Comparison of ENCODE assay signal across 1 cellular context in genomic region chr1:42681771-42682483, GRCh38.
A peak's percentile ranks its signal among the peaks of the same experiment; 100 is the strongest.
TF ChIP-seq lines count a peak whose summit lies in the region.

Gene YBX1, plus strand, starts transcription at chr1:42682418. Its CDS starts 148 bp downstream, at chr1:42682566.

TF ChIP-seq in K562, 482 proteins besides CTCF, POLR2A, EP300 and RAD21 (continued from another document and continues in another):
- TF ChIP-seq TEAD1 (CRISPR knock-in tag; IDR thresholded peaks at IDR 0.05) (peak; percentile 23 to 75; a peak in 2 of 4 replicates), CCAR2 (IDR thresholded peaks at IDR 0.05; ENCODE audit: low read depth, low read length) (no peak), MEF2A (IDR thresholded peaks at IDR 0.05; ENCODE audit: control insufficient read depth, low read depth, low read length) (no peak), SREBF2 (CRISPR knock-in tag; IDR thresholded peaks at IDR 0.05) (no peak), ZNF830 (CRISPR knock-in tag; IDR thresholded peaks at IDR 0.05) (no peak), TGIF2 (CRISPR knock-in tag; IDR thresholded peaks at IDR 0.05) (no peak), KLF16 (IDR thresholded peaks at IDR 0.05) (no peak), DEAF1 (CRISPR knock-in tag; IDR thresholded peaks at IDR 0.05) (no peak), MTA2 (IDR thresholded peaks at IDR 0.05; ENCODE audit: low read depth) (no peak), ZNF212 (CRISPR knock-in tag; IDR thresholded peaks at IDR 0.05) (no peak), ZNF224 (CRISPR knock-in tag; IDR thresholded peaks at IDR 0.05) (no peak), ZNF165 (CRISPR knock-in tag; IDR thresholded peaks at IDR 0.05; ENCODE audit: borderline replicate concordance) (no peak), ZNF146 (CRISPR knock-in tag; IDR thresholded peaks at IDR 0.05; ENCODE audit: unreplicated experiment) (no peak), ZNF76 (CRISPR knock-in tag; IDR thresholded peaks at IDR 0.05; ENCODE audit: borderline replicate concordance) (no peak; the same call in 1 of the 2 replicates), EZH2 (IDR thresholded peaks at IDR 0.05; ENCODE audit: borderline replicate concordance, low read depth, low read length) (no peak), ARID3A (IDR thresholded peaks at IDR 0.05; ENCODE audit: borderline replicate concordance, low read depth, low read length) (no peak), MITF (IDR thresholded peaks at IDR 0.05) (no peak; the same call in 1 of the 2 replicates), ETS2 (tag; IDR thresholded peaks at IDR 0.05; ENCODE audit: borderline replicate concordance, poor library complexity, severe bottlenecking) (no peak), ATF7 (IDR thresholded peaks at IDR 0.05) (peak; percentile 81), KLF10 (CRISPR knock-in tag; IDR thresholded peaks at IDR 0.05) (no peak), ZSCAN32 (CRISPR knock-in tag; IDR thresholded peaks at IDR 0.05) (no peak), NONO (IDR thresholded peaks at IDR 0.05; ENCODE audit: low read depth in 2 of 2, low read length in 1 of 2) (no peak; a peak in 1 of 4 replicates), ZBTB17 (CRISPR knock-in tag; IDR thresholded peaks at IDR 0.05) (peak; percentile 35; the same call in 1 of the 2 replicates), NR2C2 (CRISPR knock-in tag; IDR thresholded peaks at IDR 0.05) (0 out of 2 replicates have a peak, but pooled peaks have one; percentile 11), NR2C2 (tag; IDR thresholded peaks at IDR 0.05) (peak; percentile 79), NCOA1 (IDR thresholded peaks at IDR 0.05; ENCODE audit: low read depth) (0 out of 2 replicates have a peak, but pooled peaks have one; percentile 16), RBM17 (IDR thresholded peaks at IDR 0.05; ENCODE audit: borderline replicate concordance, low read depth, low read length) (no peak), SAFB (IDR thresholded peaks at IDR 0.05; ENCODE audit: borderline replicate concordance, low read depth, low read length) (no peak), KDM1A (IDR thresholded peaks at IDR 0.05) (no peak), SREBF1 (IDR thresholded peaks at IDR 0.05; ENCODE audit: borderline replicate concordance, low read depth, low read length) (no peak), STAG1 (CRISPR knock-in tag; IDR thresholded peaks at IDR 0.05; ENCODE audit: borderline replicate concordance) (no peak), SRSF3 (IDR thresholded peaks at IDR 0.05; ENCODE audit: insufficient read depth, low read length) (no peak), RCOR1 (IDR thresholded peaks at IDR 0.05; ENCODE audit: borderline replicate concordance in 1 of 2, low read depth in 2 of 2, low read length in 2 of 2) (no peak; a peak in 1 of 4 replicates), TCF3 (CRISPR knock-in tag; IDR thresholded peaks at IDR 0.05) (peak; percentile 18), ZNF707 (CRISPR knock-in tag; conservative IDR thresholded peaks at IDR 0.05) (no peak), PBX2 (CRISPR knock-in tag; IDR thresholded peaks at IDR 0.05; ENCODE audit: low read depth) (peak; percentile 88), PBX2 (tag; conservative IDR thresholded peaks at IDR 0.05; ENCODE audit: low read depth) (peak; percentile 99), YBX1 (IDR thresholded peaks at IDR 0.05) (no peak), HEY1 (CRISPR knock-in tag; IDR thresholded peaks at IDR 0.05; ENCODE audit: borderline replicate concordance) (no peak), MBD2 (IDR thresholded peaks at IDR 0.05; ENCODE audit: borderline replicate concordance, low read depth) (peak; percentile 98), MYC (IDR thresholded peaks at IDR 0.05; ENCODE audit: low read depth, low read length) (peak; percentile 99), MYC (CRISPR knock-in tag; IDR thresholded peaks at IDR 0.05; ENCODE audit: borderline replicate concordance, low read depth) (peak; percentile 99), TAF15 (IDR thresholded peaks at IDR 0.05; ENCODE audit: low read depth, low read length) (no peak), EWSR1 (IDR thresholded peaks at IDR 0.05; ENCODE audit: borderline replicate concordance, low read depth, partially characterized antibody) (no peak), ZNF311 (CRISPR knock-in tag; IDR thresholded peaks at IDR 0.05) (no peak), ZNF140 (CRISPR knock-in tag; IDR thresholded peaks at IDR 0.05) (no peak), ZNF134 (CRISPR knock-in tag; conservative IDR thresholded peaks at IDR 0.05) (no peak), HBP1 (CRISPR knock-in tag; IDR thresholded peaks at IDR 0.05) (no peak), ATF2 (CRISPR knock-in tag; IDR thresholded peaks at IDR 0.05) (no peak), RBM14 (IDR thresholded peaks at IDR 0.05; ENCODE audit: borderline replicate concordance, insufficient read depth, low read depth, low read length) (no peak), MED1 (CRISPR knock-in tag; IDR thresholded peaks at IDR 0.05; ENCODE audit: borderline replicate concordance) (no peak), TEAD2 (tag; IDR thresholded peaks at IDR 0.05) (no peak), ZNF512 (tag; IDR thresholded peaks at IDR 0.05) (no peak), NEUROD1 (IDR thresholded peaks at IDR 0.05; ENCODE audit: borderline replicate concordance, low read depth, low read length, partially characterized antibody) (peak; percentile 88), MTA1 (IDR thresholded peaks at IDR 0.05; ENCODE audit: borderline replicate concordance) (no peak), ZBTB8A (IDR thresholded peaks at IDR 0.05; ENCODE audit: partially characterized antibody) (no peak), TCF15 (CRISPR knock-in tag; IDR thresholded peaks at IDR 0.05) (peak; percentile 65), ZNF696 (CRISPR knock-in tag; conservative IDR thresholded peaks at IDR 0.05) (no peak), NELFE (IDR thresholded peaks at IDR 0.05; ENCODE audit: insufficient read depth, insufficient read length) (no peak), ZNF740 (CRISPR knock-in tag; IDR thresholded peaks at IDR 0.05) (no peak; the same call in 1 of the 2 replicates), ZNF740 (tag; IDR thresholded peaks at IDR 0.05) (no peak), CTBP1 (IDR thresholded peaks at IDR 0.05; ENCODE audit: borderline replicate concordance) (0 out of 2 replicates have a peak, but pooled peaks have one; percentile 9), SIX5 (IDR thresholded peaks at IDR 0.05; ENCODE audit: borderline replicate concordance in 1 of 2, insufficient read depth in 1 of 2, low read depth in 1 of 2, low read length in 2 of 2) (no peak), CREBBP (IDR thresholded peaks at IDR 0.05; ENCODE audit: low read depth, low read length) (no peak), ZNF263 (CRISPR knock-in tag; IDR thresholded peaks at IDR 0.05; ENCODE audit: borderline replicate concordance) (peak; percentile 66)
